In the genomic region with DNA sequence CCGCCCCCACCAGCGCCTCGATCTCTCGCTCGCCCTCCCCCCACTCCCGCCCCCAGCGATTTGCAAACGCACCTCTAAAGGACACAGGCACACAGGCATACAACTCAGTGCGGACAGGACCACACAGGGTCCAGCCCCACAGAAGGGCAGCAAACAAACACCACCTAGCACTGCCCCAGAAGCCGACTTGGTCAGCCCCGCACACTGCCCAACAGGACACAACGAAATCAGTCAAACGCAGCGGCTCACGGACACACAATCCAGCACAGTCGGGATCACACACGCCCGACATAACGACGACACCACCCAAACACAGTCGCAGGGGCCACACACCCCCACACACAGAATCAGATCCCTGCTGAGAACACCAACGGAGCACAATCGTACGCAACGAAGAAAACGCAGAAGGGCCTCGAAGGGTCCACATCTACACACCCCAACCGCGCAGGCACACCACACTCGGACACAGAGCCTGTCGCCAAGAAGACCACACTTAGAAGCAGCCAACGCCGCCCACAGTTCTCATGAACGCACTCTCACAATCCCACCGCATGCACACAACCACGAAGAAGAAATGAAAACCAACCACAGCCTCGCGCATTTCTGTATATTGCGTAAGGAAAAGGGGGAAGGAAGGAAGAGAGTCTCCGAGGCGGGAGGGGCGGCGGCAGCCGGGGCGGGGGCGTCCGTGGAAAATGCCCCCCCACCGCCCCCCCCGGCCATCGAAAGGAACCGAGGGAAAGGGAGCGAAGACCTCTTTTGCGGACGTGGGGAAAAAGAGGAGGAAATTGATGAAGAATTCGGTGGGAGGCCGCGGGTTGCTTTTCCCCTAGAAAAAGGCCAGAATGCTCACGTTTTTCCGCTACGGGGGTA, we compare ENCODE assay signal across 8 cellular contexts. TPM values are rescaled to one million over a fixed set of nuclear protein-coding genes. Genes with fewer than 3 reads are reported as not detected.
DNase-seq lines count a peak whose midpoint lies in the region; ATAC-seq and TF ChIP-seq lines count a peak whose summit lies in the region.

No MANE protein-coding gene starts in this region.

- H2AFZ ChIP-seq in mammary epithelial cell (ENCODE audit: low read depth, low read length), result no peak overlapping the region

- BruUV-seq in mammary epithelial cell (replicated peaks; lab: Mats Ljungman, UMichigan), result no TSS peak

- H3K36me3 ChIP-seq in mammary epithelial cell (ENCODE audit: insufficient read depth, low read length), result no peaks in the 10 kb centered on the region

- peak overlapping the region; percentile 60 for H3K27ac Mint-ChIP-seq in stimulated activated memory B cell treated with anti-CD40 and anti-IgM and Interleukin-4, amounts not matched to agents 10 μg/mL and 1 μg/mL and 100 μg/mL, for 72 hours

- no peaks in the 10 kb centered on the region for H3K79me2 ChIP-seq in mammary epithelial cell (ENCODE audit: insufficient read depth, low read length)

- dilution Hi-C loops in mammary epithelial cell (cut with HindIII; ENCODE audit: low sequenced_read_pairs), result no loop called here

- TF ChIP-seq CTCF in mammary epithelial cell (conservative IDR thresholded peaks at IDR 0.05 in 1 of 2, IDR thresholded peaks at IDR 0.05 in 1 of 2; ENCODE audit: extremely low read depth in 1 of 2, insufficient read depth in 1 of 2, low read depth in 1 of 2, low read length in 2 of 2), result no peak

- 11% methylated on average over 33 of the region's 60 CpGs for WGBS in mammary epithelial cell (ENCODE audit: low coverage, missing lambda C conversion rate)

- CTCF ChIA-PET in mammary epithelial cell (lab: Charles Lee; ENCODE audit: low non-redundant PET), result no interaction called here

- no peak overlapping the region for H3K9ac ChIP-seq in mammary epithelial cell (ENCODE audit: insufficient read depth, low read length)

- no peaks in the 10 kb centered on the region for H3K9me3 Mint-ChIP-seq in stimulated activated memory B cell treated with anti-CD40 and anti-IgM and Interleukin-4, amounts not matched to agents 10 μg/mL and 1 μg/mL and 100 μg/mL, for 72 hours

- peaks cover 33% of the 10 kb centered on the region for H3K4me1 Mint-ChIP-seq in stimulated activated memory B cell treated with anti-CD40 and anti-IgM and Interleukin-4, amounts not matched to agents 10 μg/mL and 1 μg/mL and 100 μg/mL, for 72 hours

- peaks cover 54% of the 10 kb centered on the region for H3K27me3 ChIP-seq in mammary epithelial cell (ENCODE audit: insufficient read depth, low read length)

- H3K4me3 ChIP-seq in mammary epithelial cell (replicated peaks in 1 of 3; ENCODE audit: insufficient read depth in 1 of 3, low read depth in 2 of 3, low read length in 3 of 3), result no peak overlapping the region

- in situ Hi-C loops in mammary epithelial cell (cut with MboI; ENCODE audit: low sequenced_read_pairs in 2 of 2), result no loop called here

- H4K20me1 ChIP-seq in mammary epithelial cell (ENCODE audit: insufficient read depth, low read length), result no peaks in the 10 kb centered on the region

- no peak for ATAC-seq in stimulated activated memory B cell treated with anti-CD40 and anti-IgM and Interleukin-4, amounts not matched to agents 10 μg/mL and 1 μg/mL and 100 μg/mL, for 72 hours
- no peak for ATAC-seq in GM18517 (IDR thresholded peaks at IDR 0.05; ENCODE audit: unreplicated experiment)

- peak overlapping the region; percentile 68 for H3K4me3 Mint-ChIP-seq in stimulated activated memory B cell treated with anti-CD40 and anti-IgM and Interleukin-4, amounts not matched to agents 10 μg/mL and 1 μg/mL and 100 μg/mL, for 72 hours

- no peaks in the 10 kb centered on the region for H3K4me1 ChIP-seq in mammary epithelial cell (ENCODE audit: insufficient read depth, low read length)

- peak; percentile 69 for DNase-seq in ELF-1 (ENCODE audit: low read depth, low spot score)
- peak; percentile 70 for DNase-seq in NCI-H82 treated with DMSO at 0.1 percent for 48 hours (lab: John Stamatoyannopoulos, UW; ENCODE audit: unreplicated experiment)
- DNase-seq in mammary epithelial cell, result peak; percentile 27
- DNase-seq in kidney tubule cell (ENCODE audit: low spot score), result peak; percentile 28
- DNase-seq in effector CD4-positive, alpha-beta T cell, result no peak
- DNase-seq in HT-29 (ENCODE audit: low spot score), result no peak

- H3K4me2 ChIP-seq in mammary epithelial cell (ENCODE audit: insufficient read depth, low read depth, low read length), result no peak overlapping the region

- H3K27ac ChIP-seq in mammary epithelial cell (ENCODE audit: insufficient read depth, low read depth, low read length), result no peak overlapping the region

- intact Hi-C loops in mammary epithelial cell (cut with micrococcal nuclease), result no loop called here

- no peaks in the 10 kb centered on the region for H3K9me3 ChIP-seq in mammary epithelial cell (replicated peaks; ENCODE audit: insufficient read depth, low read length)

- H3K36me3 Mint-ChIP-seq in stimulated activated memory B cell treated with anti-CD40 and anti-IgM and Interleukin-4, amounts not matched to agents 10 μg/mL and 1 μg/mL and 100 μg/mL, for 72 hours, result no peaks in the 10 kb centered on the region

- peaks cover 65% of the 10 kb centered on the region for H3K27me3 Mint-ChIP-seq in stimulated activated memory B cell treated with anti-CD40 and anti-IgM and Interleukin-4, amounts not matched to agents 10 μg/mL and 1 μg/mL and 100 μg/mL, for 72 hours

RNA-seq across cellular contexts. Expression of a gene that starts 0.5 kb away (rescaled TPM):
- not detected for total RNA-seq in mammary epithelial cell
- polyA plus RNA-seq in mammary epithelial cell, result not detected
- not detected for polyA minus RNA-seq in mammary epithelial cell
- not detected in 2 replicates for total RNA-seq in HT-29 (2014; rRNA removed; shearing (Covaris generic))

RNA-seq across cellular contexts. Expression of a gene that starts 41.7 kb away (rescaled TPM):
- total RNA-seq in mammary epithelial cell, result 1 to 10 TPM in 1 of 2 donors, not detected in 1; 1.8 TPM
- 0.36 TPM for polyA plus RNA-seq in mammary epithelial cell
- polyA minus RNA-seq in mammary epithelial cell, result not detected
- 32.9 and 38.0 TPM in 2 replicates for total RNA-seq in HT-29 (2014; rRNA removed; shearing (Covaris generic))

Comparison
In these comparisons a context has a peak if more than half of its experiments do, and no peak if none do; other contexts are left out.
1. DNase-seq: peak in ELF-1 (single experiment), NCI-H82 treated with DMSO at 0.1 percent for 48 hours (single experiment), mammary epithelial cell (single experiment) and kidney tubule cell (single experiment); none in effector CD4-positive, alpha-beta T cell (single experiment) and HT-29 (single experiment).
2. RNA of a gene that starts 41.7 kb away (total RNA-seq): 32.9 to 38.0 TPM in HT-29; 1.8 TPM in mammary epithelial cell; every median in the first group is over 10 times any median in the second.